Comparison of ENCODE assay signal across 13 cellular contexts in the genomic region with DNA sequence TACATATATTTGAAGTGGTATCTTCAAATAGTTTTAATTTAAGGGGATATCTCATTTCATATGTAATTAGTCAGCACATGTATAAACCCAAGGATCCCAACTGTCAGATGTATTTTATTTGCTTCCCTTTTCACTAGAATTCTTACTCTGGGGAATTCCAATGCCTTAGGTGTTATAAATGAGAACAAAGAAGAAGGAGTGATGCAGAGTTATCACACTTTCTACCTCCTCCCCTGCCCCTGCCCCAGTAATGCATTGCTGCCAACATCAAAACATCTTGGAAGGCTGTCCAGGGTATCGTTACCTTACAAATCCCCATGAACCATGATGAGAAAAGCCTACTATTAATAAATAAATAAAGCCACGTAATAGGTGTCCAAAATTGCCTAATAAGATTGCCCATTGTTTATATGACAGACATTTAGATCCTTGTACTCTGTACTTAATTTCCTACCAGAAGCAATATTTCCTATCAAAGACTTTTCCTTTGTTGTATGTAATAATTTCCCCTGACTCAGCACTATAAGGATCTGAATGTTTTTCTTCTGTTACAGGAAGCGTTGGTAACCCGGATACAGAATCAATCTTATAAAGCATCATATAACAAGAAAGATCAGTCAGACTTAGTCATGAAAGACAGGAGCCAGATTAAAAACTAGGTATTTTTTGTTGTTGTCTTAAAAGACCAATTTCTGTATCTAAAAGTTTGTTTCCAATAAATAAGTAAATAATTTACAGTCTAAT. TPM values are rescaled to one million over a fixed set of nuclear protein-coding genes. Genes with fewer than 3 reads are reported as not detected.
DNase-seq lines count a peak whose midpoint lies in the region; ATAC-seq, FAIRE-seq and TF ChIP-seq lines count a peak whose summit lies in the region.
"Had no signal": no experiment of that assay in that cellular context is flagged by ENCODE, and none has a peak within 500 bp of the region (broad histone marks: within the 10 kb centered on the region; RNA-seq: fewer than 3 reads in every experiment).

No MANE protein-coding gene starts in this region.

- H3K27me3 ChIP-seq in RWPE2 (ENCODE audit: insufficient read depth, poor library complexity, severe bottlenecking) (no peaks in the 10 kb centered on the region), colonic mucosa (no peaks in the 10 kb centered on the region), H7 (ENCODE audit: control insufficient read depth, insufficient read depth, low read length) (no peaks in the 10 kb centered on the region)
- H3K27me3 ChIP-seq: ovary had no signal

- no peak for TF ChIP-seq CTCF in RWPE2 (IDR thresholded peaks at IDR 0.05; ENCODE audit: poor library complexity, severe bottlenecking)
- no peak for TF ChIP-seq CTCF in nephron progenitor cell (IDR thresholded peaks at IDR 0.05)
- TF ChIP-seq CTCF in colonic mucosa (IDR thresholded peaks at IDR 0.05), result no peak

- DNase-seq in HCEC 1CT (peak; percentile 68), RWPE2 (ENCODE audit: low spot score) (no peak), nephron progenitor cell (no peak), colonic mucosa (no peak), NCI-H748 treated with DMSO at 0.1 percent for 48 hours (lab: John Stamatoyannopoulos, UW) (no peak), H7 (no peak)
- DNase-seq: islet precursor cell, NCI-H2081 treated with DMSO at 0.1 percent for 48 hours had no signal

- no peaks in the 10 kb centered on the region for H3K9me3 ChIP-seq in RWPE2 (ENCODE audit: severe bottlenecking)
- no peaks in the 10 kb centered on the region for H3K9me3 ChIP-seq in colonic mucosa
- H3K9me3 ChIP-seq: ovary had no signal

- H3K4me1 ChIP-seq in RWPE2 (ENCODE audit: insufficient read depth, poor library complexity, severe bottlenecking) (peaks cover 3% of the 10 kb centered on the region), colonic mucosa (no peaks in the 10 kb centered on the region)

- intact Hi-C loops in colonic mucosa (cut with DNase I), result no loop called here

- H3K4me3 ChIP-seq in RWPE2 (ENCODE audit: severe bottlenecking), result no peak overlapping the region
- H3K4me3 ChIP-seq in colonic mucosa, result no peak overlapping the region
- no peak overlapping the region for H3K4me3 ChIP-seq in H7 (ENCODE audit: insufficient read depth, low read depth, low read length)
- H3K4me3 ChIP-seq: ovary, SK-N-MC had no signal

- no peaks in the 10 kb centered on the region for H3K36me3 ChIP-seq in RWPE2 (ENCODE audit: low read depth)
- H3K36me3 ChIP-seq in colonic mucosa, result no peaks in the 10 kb centered on the region
- no peaks in the 10 kb centered on the region for H3K36me3 ChIP-seq in H7 (replicated peaks; ENCODE audit: control insufficient read depth, insufficient read depth, low read length)
- H3K36me3 ChIP-seq: ovary had no signal

- no peaks in the 10 kb centered on the region for H3K27me3 Mint-ChIP-seq in nephron progenitor cell (ENCODE audit: low read depth, poor library complexity)

- peaks cover 70% of the 10 kb centered on the region for H3K36me3 Mint-ChIP-seq in nephron progenitor cell (ENCODE audit: low read depth)

- H3K27ac Mint-ChIP-seq in nephron progenitor cell, result peak overlapping the region; percentile 52

- ATAC-seq in RWPE2 (ENCODE audit: low read depth), result peak; percentile 42; the same call in 1 of the 3 replicates
- ATAC-seq: HCT116 had no signal

- peaks cover 16% of the 10 kb centered on the region for H3K4me1 Mint-ChIP-seq in nephron progenitor cell

- no peaks in the 10 kb centered on the region for H3K9me3 Mint-ChIP-seq in nephron progenitor cell

- no peak overlapping the region for H3K4me3 Mint-ChIP-seq in nephron progenitor cell

- peak; percentile 78 for FAIRE-seq in colon (lab: Jason Lieb, UNC)

- no peak overlapping the region for H3K27ac ChIP-seq in RWPE2 (ENCODE audit: poor library complexity, severe bottlenecking)
- H3K27ac ChIP-seq in colonic mucosa, result no peak overlapping the region
- H3K27ac ChIP-seq: HL-60, ovary, SK-N-MC had no signal

- no peak overlapping the region for H3K9ac ChIP-seq in colonic mucosa (ENCODE audit: low read depth in 2 of 2, low read length in 2 of 2)

RNA-seq across cellular contexts. Expression of a gene that starts 38.8 kb away (rescaled TPM):
- 10 to 100 TPM; 20.2 to 34.5 TPM for total RNA-seq in colonic mucosa
- total RNA-seq in H7 (2014; rRNA removed; shearing (Covaris generic)), result 6.5 and 7.9 TPM in 2 replicates
